1 cellular context compared by ENCODE assay signal in the genomic region with DNA sequence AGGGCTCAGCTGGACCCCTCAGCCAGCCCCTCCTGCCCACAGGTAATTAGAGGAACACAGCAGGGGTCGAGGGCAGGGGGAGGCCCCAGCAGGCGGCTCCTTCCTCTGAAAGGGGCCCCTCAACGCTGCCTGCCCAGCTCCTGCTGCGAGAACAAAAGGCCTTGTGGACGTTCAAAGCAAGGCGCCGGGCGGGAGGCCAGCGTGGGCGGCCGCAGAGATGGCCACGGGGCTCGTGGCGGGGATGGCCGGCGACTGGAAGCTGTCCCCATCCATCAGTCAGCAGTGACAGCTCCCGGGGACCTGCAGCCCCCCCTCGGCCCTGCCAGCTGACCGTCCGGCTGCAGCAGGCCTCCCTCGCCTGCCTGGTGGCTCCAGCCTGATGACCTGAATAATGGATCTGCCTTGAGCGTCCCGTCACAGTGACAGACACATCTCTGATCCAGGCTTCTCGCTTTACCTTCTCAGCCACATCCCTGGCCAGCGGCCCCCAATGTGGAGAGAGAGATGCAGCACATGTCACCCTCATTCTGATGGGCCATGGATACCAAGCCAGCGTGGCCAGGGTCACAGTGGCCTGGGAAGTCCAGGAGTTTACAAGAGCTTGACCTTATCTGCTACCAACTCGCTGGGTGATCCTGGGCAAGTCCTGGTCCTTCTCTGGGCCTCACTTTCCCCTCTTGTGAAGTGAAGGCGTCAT.
TF ChIP-seq lines count a peak whose summit lies in the region.

No MANE protein-coding gene starts in this region.

TF ChIP-seq in HepG2, 621 proteins besides CTCF, POLR2A, EP300 and RAD21 (continued from another document):
- TF ChIP-seq, protein P1, sequence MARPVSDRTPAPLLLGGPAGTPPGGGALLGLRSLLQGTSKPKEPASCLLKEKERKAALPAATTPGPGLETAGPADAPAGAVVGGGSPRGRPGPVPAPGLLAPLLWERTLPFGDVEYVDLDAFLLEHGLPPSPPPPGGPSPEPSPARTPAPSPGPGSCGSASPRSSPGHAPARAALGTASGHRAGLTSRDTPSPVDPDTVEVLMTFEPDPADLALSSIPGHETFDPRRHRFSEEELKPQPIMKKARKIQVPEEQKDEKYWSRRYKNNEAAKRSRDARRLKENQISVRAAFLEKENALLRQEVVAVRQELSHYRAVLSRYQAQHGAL (CRISPR knock-in tag; IDR thresholded peaks at IDR 0.05; ENCODE audit: not compliant biosample characterization), result no peak
- TF ChIP-seq ZNF616 (CRISPR knock-in tag; IDR thresholded peaks at IDR 0.05; ENCODE audit: low read depth) (no peak), GABPB1 (CRISPR knock-in tag; IDR thresholded peaks at IDR 0.05) (peak; percentile 43; the same call in 1 of the 2 replicates), TARDBP (CRISPR knock-in tag; IDR thresholded peaks at IDR 0.05) (0 out of 2 replicates have a peak, but pooled peaks have one; percentile 31), HNRNPLL (IDR thresholded peaks at IDR 0.05; ENCODE audit: low read depth, low read length, poor library complexity, severe bottlenecking) (peak; percentile 14), TFAP4 (IDR thresholded peaks at IDR 0.05; ENCODE audit: borderline replicate concordance, low read depth) (peak; percentile 88; the same call in 1 of the 2 replicates), FOXK1 (CRISPR knock-in tag; IDR thresholded peaks at IDR 0.05; ENCODE audit: borderline replicate concordance, low read depth) (no peak), PRPF4 (IDR thresholded peaks at IDR 0.05; ENCODE audit: low read depth, low read length, poor library complexity, severe bottlenecking) (no peak), MEIS2 (CRISPR knock-in tag; IDR thresholded peaks at IDR 0.05) (peak; percentile 76; the same call in 1 of the 2 replicates), SALL1 (CRISPR knock-in tag; IDR thresholded peaks at IDR 0.05) (peak; percentile 20; the same call in 1 of the 2 replicates), ZNF777 (CRISPR knock-in tag; IDR thresholded peaks at IDR 0.05) (no peak), PHB2 (IDR thresholded peaks at IDR 0.05; ENCODE audit: partially characterized antibody) (no peak), ZNF770 (CRISPR knock-in tag; IDR thresholded peaks at IDR 0.05) (no peak), ZNF687 (CRISPR knock-in tag; IDR thresholded peaks at IDR 0.05) (peak; percentile 32), GZF1 (CRISPR knock-in tag; IDR thresholded peaks at IDR 0.05) (no peak), ZFP91 (CRISPR knock-in tag; IDR thresholded peaks at IDR 0.05; ENCODE audit: borderline replicate concordance) (0 out of 2 replicates have a peak, but pooled peaks have one; percentile 25)
TF ChIP-seq in HepG2: peak in this region for 12.
